ENCODE assay signal across 7 cellular contexts in the genomic region with DNA sequence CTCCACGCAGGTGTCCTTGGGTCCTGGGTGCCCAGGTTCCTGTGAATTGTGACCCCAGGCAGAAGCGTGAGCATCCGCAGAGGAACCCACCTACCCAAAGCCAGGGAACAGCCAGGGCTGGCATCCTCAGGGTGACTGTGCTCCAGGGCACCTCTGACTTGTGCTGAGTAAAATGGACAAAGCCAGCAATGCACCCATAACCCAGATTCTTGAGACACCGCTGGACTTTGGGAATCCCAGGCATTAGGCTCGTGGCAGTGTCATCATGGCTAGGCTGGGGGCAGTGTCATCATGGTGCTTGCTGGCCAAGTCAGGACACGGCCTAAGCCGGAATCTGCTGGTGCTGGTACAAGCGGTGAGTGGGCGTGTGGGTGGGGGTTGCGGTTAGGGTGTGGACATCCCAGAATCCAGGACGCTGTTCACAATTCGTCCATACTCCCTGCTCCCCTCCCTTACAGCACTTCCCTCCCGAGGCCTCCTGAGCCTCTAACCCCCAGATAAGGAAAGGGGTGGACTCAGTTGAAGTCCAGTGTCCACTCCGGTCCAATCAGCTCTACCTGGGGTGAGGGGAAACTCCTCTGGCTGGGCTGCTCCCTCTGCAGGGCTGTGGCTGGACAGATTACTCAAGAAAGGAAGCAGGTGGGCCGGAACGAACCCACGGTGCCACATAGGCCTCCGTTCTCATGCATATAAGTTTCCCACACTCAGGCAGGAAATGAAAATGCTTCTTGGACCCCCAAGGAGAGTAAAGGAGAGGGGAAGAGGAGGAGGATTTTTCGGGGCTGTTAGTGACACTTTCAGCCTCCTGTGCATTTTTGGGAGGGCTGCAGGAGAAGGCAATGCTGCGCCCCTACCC.
DNase-seq lines count a peak whose midpoint lies in the region; ATAC-seq and TF ChIP-seq lines count a peak whose summit lies in the region.

No MANE protein-coding gene starts in this region.

- no peaks in the 10 kb centered on the region; a peak in 1 of 5 replicates for H3K9me3 Mint-ChIP-seq in H9

- no peak overlapping the region for H2BK120ac ChIP-seq in H9 (ENCODE audit: low read depth, low read length, poor library complexity, severe bottlenecking)
- H2BK120ac ChIP-seq in trophoblast cell (ENCODE audit: insufficient read depth, low read length, poor library complexity) = no peak overlapping the region

- H3K56ac ChIP-seq in H9 (ENCODE audit: insufficient read length, low read depth, low read length) = no peak overlapping the region

- peak overlapping the region; percentile 70 to 84 for H3K4me3 Mint-ChIP-seq in H9

- H3K4me2 ChIP-seq in H9 (ENCODE audit: insufficient read depth, insufficient read length, low read length) (peak overlapping the region; percentile 87), fibroblast of lung (ENCODE audit: extremely low read depth, insufficient read depth, low read length) (no peak overlapping the region), trophoblast cell (ENCODE audit: low read length) (no peak overlapping the region)

- H3K14ac ChIP-seq in H9 (ENCODE audit: insufficient read depth, low read length) (no peak overlapping the region), trophoblast cell (ENCODE audit: low read length) (no peak overlapping the region)

- peak; percentile 67 for DNase-seq in H9
- peak; percentile 90 for DNase-seq in RWPE1 (ENCODE audit: low spot score)
- DNase-seq in fibroblast of lung (ENCODE audit: low read depth in 2 of 2) = peak; percentile 54 to 86
- DNase-seq in trophoblast cell = peak; percentile 99 to 100
- no peak for DNase-seq in NCI-H2029 (lab: John Stamatoyannopoulos, UW)
- DNase-seq in NCI-H510A treated with DMSO at 0.1 percent for 48 hours (lab: John Stamatoyannopoulos, UW) = no peak

- H2BK5ac ChIP-seq in H9 (ENCODE audit: insufficient read length, low read length) (no peak overlapping the region), trophoblast cell (ENCODE audit: low read depth, low read length, poor library complexity) (no peak overlapping the region)

- H2BK15ac ChIP-seq in H9 (ENCODE audit: low read depth, low read length) = no peak overlapping the region

- no peak overlapping the region for H3K27ac ChIP-seq in H9 (ENCODE audit: insufficient read length, low read depth, low read length)
- H3K27ac ChIP-seq in RWPE1 = peak overlapping the region; percentile 100
- H3K27ac ChIP-seq in fibroblast of lung (ENCODE audit: insufficient read depth, low read length) = no peak overlapping the region
- H3K27ac ChIP-seq in trophoblast cell (ENCODE audit: low read depth, low read length) = no peak overlapping the region

- H4K91ac ChIP-seq in H9 (ENCODE audit: insufficient read length, low read depth, low read length) (no peak overlapping the region), trophoblast cell (ENCODE audit: low read depth, low read length) (no peak overlapping the region)

- H3K9me3 ChIP-seq in H9 (ENCODE audit: control insufficient read depth, low read depth, low read length) = no peaks in the 10 kb centered on the region
- no peaks in the 10 kb centered on the region for H3K9me3 ChIP-seq in fibroblast of lung (ENCODE audit: control insufficient read depth, insufficient read depth, low read depth, low read length)
- no peaks in the 10 kb centered on the region for H3K9me3 ChIP-seq in trophoblast cell (ENCODE audit: insufficient read depth, low read depth, low read length)

- peaks cover 4% of the 10 kb centered on the region; the same call in 1 of the 2 replicates for H3K79me2 ChIP-seq in H9 (ENCODE audit: insufficient read depth, low read length)
- H3K79me2 ChIP-seq in fibroblast of lung (ENCODE audit: control insufficient read depth, insufficient read depth, low read length) = no peaks in the 10 kb centered on the region
- H3K79me2 ChIP-seq in trophoblast cell (ENCODE audit: control insufficient read depth, insufficient read depth, low read length, poor library complexity) = peaks cover 6% of the 10 kb centered on the region

- H4K8ac ChIP-seq in H9 (replicated peaks; ENCODE audit: insufficient read length, low read depth, low read length) (no peak overlapping the region), trophoblast cell (ENCODE audit: low read depth, low read length) (no peak overlapping the region)

- H3K9ac ChIP-seq in H9 (ENCODE audit: extremely low read depth, insufficient read length, low read length) (no peak overlapping the region), fibroblast of lung (ENCODE audit: insufficient read depth, low read length) (no peak overlapping the region), trophoblast cell (ENCODE audit: low read length) (no peak overlapping the region)

- no peak overlapping the region for H3T11ph ChIP-seq in H9 (ENCODE audit: low read length)

- H3K23ac ChIP-seq in H9 (ENCODE audit: insufficient read length, low read depth, low read length) (no peak overlapping the region), trophoblast cell (ENCODE audit: low read length) (no peak overlapping the region)

- TF ChIP-seq CTCF in H9 (conservative IDR thresholded peaks at IDR 0.05) (no peak), RWPE1 (conservative IDR thresholded peaks at IDR 0.05; ENCODE audit: low read depth) (no peak), fibroblast of lung (conservative IDR thresholded peaks at IDR 0.05 in 1 of 2, IDR thresholded peaks at IDR 0.05 in 1 of 2; ENCODE audit: low read depth in 1 of 2, low read length in 2 of 2) (no peak)

- peaks cover 0 to 10% (median 7%) of the 10 kb centered on the region in 3 experiments; a peak in 5 of 7 replicates for H3K36me3 Mint-ChIP-seq in H9 (ENCODE audit: insufficient read depth in 1 of 3, low read depth in 3 of 3)

- H3K27me3 Mint-ChIP-seq in H9 (ENCODE audit: low read depth) = peaks cover 33% of the 10 kb centered on the region

- H2AFZ ChIP-seq in H9 (ENCODE audit: low read length) = no peak overlapping the region
- H2AFZ ChIP-seq in fibroblast of lung (ENCODE audit: low read length) = no peak overlapping the region
- H2AFZ ChIP-seq in trophoblast cell (ENCODE audit: insufficient read depth, low read length, poor library complexity) = no peak overlapping the region

- H2BK20ac ChIP-seq in H9 (ENCODE audit: low read depth, low read length, poor library complexity, severe bottlenecking) = no peak overlapping the region

- H2AK5ac ChIP-seq in H9 (ENCODE audit: insufficient read length, low read length) = no peak overlapping the region
- H2AK5ac ChIP-seq in trophoblast cell (ENCODE audit: low read length) = no peak overlapping the region

- H3K36me3 ChIP-seq in fibroblast of lung (ENCODE audit: control insufficient read depth, insufficient read depth, low read length) = no peaks in the 10 kb centered on the region
- H3K36me3 ChIP-seq in trophoblast cell (ENCODE audit: control insufficient read depth in 1 of 2, insufficient read depth in 2 of 2, low read length in 2 of 2) = no peaks in the 10 kb centered on the region

- CTCF ChIA-PET in RWPE1 (lab: Yijun Ruan, JAX) = interaction anchor here (0.6 to 2.7 kb wide), 3 partner anchors 45 to 121 kb away, joined by 4 to 7 read pairs (median 5); no protein-coding TSS in a partner anchor

- H3K79me1 ChIP-seq in H9 (ENCODE audit: insufficient read depth, low read depth, low read length, poor library complexity, severe bottlenecking) (no peaks in the 10 kb centered on the region), trophoblast cell (ENCODE audit: low read length) (peaks cover 8% of the 10 kb centered on the region)

- POLR2A ChIA-PET in RWPE1 (lab: Yijun Ruan, JAX; ENCODE audit: low non-redundant PET) = interaction anchor here (0.6 to 2.1 kb wide), 2 partner anchors 25 to 45 kb away, joined by 3 to 18 read pairs; no protein-coding TSS in a partner anchor

- H3K4me3 ChIP-seq in fibroblast of lung (replicated peaks in 1 of 4; ENCODE audit: control extremely low read depth in 1 of 4, insufficient read depth in 1 of 4, low read depth in 3 of 4, low read length in 4 of 4) (no peak overlapping the region), trophoblast cell (ENCODE audit: low read depth, low read length) (no peak overlapping the region)

- H3K18ac ChIP-seq in H9 (ENCODE audit: insufficient read length, low read depth, low read length) = no peak overlapping the region
- H3K18ac ChIP-seq in trophoblast cell (ENCODE audit: low read length) = no peak overlapping the region

- WGBS in H9 (ENCODE audit: extremely low coverage, insufficient read length, low lambda C conversion rate) = no CpG with 5 or more reads among the region's 20 CpGs
- WGBS in trophoblast cell (ENCODE audit: extremely low coverage, insufficient coverage, insufficient read length) = no CpG with 5 or more reads among the region's 20 CpGs

- no peak for ATAC-seq in HG02973 (IDR thresholded peaks at IDR 0.05; ENCODE audit: unreplicated experiment)

- H3K4me1 Mint-ChIP-seq in H9 = peaks cover 31 to 34% of the 10 kb centered on the region in 2 experiments

- H3K27ac Mint-ChIP-seq in H9 = no peak overlapping the region; a peak in 1 of 7 replicates

- H4K5ac ChIP-seq in H9 (ENCODE audit: insufficient read length, low read depth, low read length) = no peak overlapping the region

- H3K27me3 ChIP-seq in H9 (ENCODE audit: insufficient read depth, low read length) (peaks cover 3% of the 10 kb centered on the region; the same call in 1 of the 2 replicates), fibroblast of lung (ENCODE audit: control insufficient read depth, insufficient read depth, low read length) (peaks cover 3% of the 10 kb centered on the region), trophoblast cell (ENCODE audit: insufficient read depth, low read length) (no peaks in the 10 kb centered on the region)

- H3K4me1 ChIP-seq in H9 (ENCODE audit: insufficient read depth, low read length) (no peaks in the 10 kb centered on the region; the same call in 1 of the 2 replicates), fibroblast of lung (ENCODE audit: control insufficient read depth, extremely low read depth, insufficient read depth, low read length) (peaks cover 8% of the 10 kb centered on the region), trophoblast cell (ENCODE audit: control insufficient read depth in 1 of 2, insufficient read depth in 2 of 2, low read length in 2 of 2) (peaks cover 15 to 22% of the 10 kb centered on the region in 2 experiments)

- no peaks in the 10 kb centered on the region for H4K20me1 ChIP-seq in H9 (ENCODE audit: control insufficient read depth, insufficient read depth, insufficient read length)
- no peaks in the 10 kb centered on the region for H4K20me1 ChIP-seq in fibroblast of lung (ENCODE audit: control insufficient read depth, extremely low read depth, insufficient read depth, low read length)

- no peak overlapping the region for H4K12ac ChIP-seq in trophoblast cell (ENCODE audit: low read depth, low read length)

- H3K4ac ChIP-seq in H9 (ENCODE audit: low read depth, low read length) (no peak overlapping the region), trophoblast cell (ENCODE audit: low read depth, low read length) (no peak overlapping the region)

- peaks cover 21% of the 10 kb centered on the region for H3K23me2 ChIP-seq in H9 (ENCODE audit: insufficient read length, low read depth, low read length, poor library complexity, severe bottlenecking)

- H2BK12ac ChIP-seq in H9 (ENCODE audit: insufficient read length, low read depth, low read length) (no peak overlapping the region), trophoblast cell (ENCODE audit: low read length) (no peak overlapping the region)

Comparison
In these comparisons a context has a peak if more than half of its experiments do, and no peak if none do; other contexts are left out.
1. DNase-seq: peak in H9 (single experiment), RWPE1 (single experiment), fibroblast of lung (2 of 2) and trophoblast cell (2 of 2); none in NCI-H2029 (single experiment) and NCI-H510A treated with DMSO at 0.1 percent for 48 hours (single experiment).